In genomic region chr2:182818541-182819308, GRCh38 we compare ENCODE assay signal across 18 cellular contexts. TPM values are rescaled to one million over a fixed set of nuclear protein-coding genes. Genes with fewer than 3 reads are reported as not detected.
DNase-seq lines count a peak whose midpoint lies in the region; ATAC-seq lines count a peak whose summit lies in the region.
"Had no signal": no experiment of that assay in that cellular context is flagged by ENCODE, and none has a peak within 500 bp of the region (broad histone marks: within the 10 kb centered on the region; RNA-seq: fewer than 3 reads in every experiment).

No MANE protein-coding gene starts in this region.

- peak; percentile 7 for DNase-seq in H4 (ENCODE audit: low spot score)
- peak; percentile 24 to 30 for DNase-seq in NCI-H187 (lab: John Stamatoyannopoulos, UW)
- peak; percentile 13 for DNase-seq in SHP77 treated with DMSO at 0.1 percent for 48 hours (lab: John Stamatoyannopoulos, UW)
- DNase-seq in SW480 (ENCODE audit: low spot score): no peak
- DNase-seq: activated CD8-positive, alpha-beta T cell treated with anti-CD3 and anti-CD28 coated beads, Interleukin-2, amount 10 ng/mL, durations not matched to agents 7 days and 5 days; activated gamma-delta T cell treated with Interleukin-2 at 50 U/mL for 16 hours; brain microvascular endothelial cell; effector memory CD8-positive, alpha-beta T cell; GDM1; IMR-90; RPMI8226; T1000 had no signal

- ATAC-seq in GM18907 (IDR thresholded peaks at IDR 0.05; ENCODE audit: unreplicated experiment): no peak
- ATAC-seq in HG03460 (IDR thresholded peaks at IDR 0.05; ENCODE audit: unreplicated experiment): no peak
- ATAC-seq in HG03025 (IDR thresholded peaks at IDR 0.05; ENCODE audit: low FRiP score, unreplicated experiment): no peak
- ATAC-seq: activated CD8-positive, alpha-beta T cell treated with anti-CD3 and anti-CD28 coated beads, Interleukin-2, amount 10 ng/mL, durations not matched to agents 7 days and 5 days; effector memory CD8-positive, alpha-beta T cell; left lobe of liver had no signal

- H3K27ac ChIP-seq in mesodermal cell (ENCODE audit: low read depth, low read length, severe bottlenecking): peak overlapping the region; percentile 6
- H3K27ac ChIP-seq: brain microvascular endothelial cell, skin epidermis had no signal

- 33% methylated on average over 1 of the region's 6 CpGs for WGBS in mesodermal cell (ENCODE audit: insufficient coverage in 2 of 2), 2 experiments

- H3K9me3 ChIP-seq in mesodermal cell (ENCODE audit: control insufficient read depth, low read length): no peaks in the 10 kb centered on the region

- H3K4me3 ChIP-seq in mesodermal cell (ENCODE audit: extremely low read depth, insufficient read depth, low read length, poor library complexity, severe bottlenecking): no peak overlapping the region
- H3K4me3 ChIP-seq: skin epidermis had no signal

- H3K4me1 ChIP-seq in mesodermal cell (ENCODE audit: control insufficient read depth, insufficient read depth, low read length, poor library complexity, severe bottlenecking): peaks cover 8% of the 10 kb centered on the region

- H3K36me3 ChIP-seq in mesodermal cell (ENCODE audit: control insufficient read depth, insufficient read depth, low read length): no peaks in the 10 kb centered on the region
- H3K36me3 ChIP-seq: brain microvascular endothelial cell had no signal

RNA-seq across cellular contexts. Expression of gene FRZB, which starts 47.7 kb away (rescaled TPM):
- total RNA-seq in H4 (2014; rRNA removed; shearing (Covaris generic)): 0.08 and 0.10 TPM in 2 replicates
- polyA plus RNA-seq in mesodermal cell (2013, experiment 1 of 2): 14.1 TPM
- polyA plus RNA-seq in mesodermal cell (2013, experiment 2 of 2): 16.1 TPM
- total RNA-seq: activated CD8-positive, alpha-beta T cell treated with anti-CD3 and anti-CD28 coated beads, Interleukin-2, amount 10 ng/mL, durations not matched to agents 7 days and 5 days had no signal
